Comparison of ENCODE assay signal across 1 cellular context in the genomic region with DNA sequence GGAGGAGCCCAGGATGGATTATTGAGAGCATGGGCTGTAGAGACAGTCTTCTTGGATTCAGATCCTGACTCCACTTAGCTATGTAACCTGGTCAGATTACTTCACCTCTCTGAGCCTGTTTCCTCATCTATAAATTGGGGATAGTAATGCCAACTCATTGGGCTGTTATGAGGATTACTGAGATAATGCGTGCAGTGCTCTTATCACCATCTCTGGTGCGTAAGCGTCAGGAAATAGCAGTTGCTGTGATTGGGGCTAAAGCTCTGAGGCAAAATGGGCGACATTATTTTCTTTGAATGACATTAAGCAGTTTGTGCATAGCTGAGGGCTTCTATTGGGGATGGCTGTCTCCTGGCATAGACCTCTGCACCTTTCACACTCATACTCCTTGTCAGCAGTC.
TF ChIP-seq lines count a peak whose summit lies in the region.

No MANE protein-coding gene starts in this region.

TF ChIP-seq in IMR-90, 13 proteins besides CTCF, POLR2A, EP300 and RAD21:
- TF ChIP-seq RFX5 (IDR thresholded peaks at IDR 0.05; ENCODE audit: low read depth, low read length) (no peak), CEBPB (IDR thresholded peaks at IDR 0.05; ENCODE audit: low read depth, low read length) (no peak), NFE2L2 (IDR thresholded peaks at IDR 0.05; ENCODE audit: low read depth, low read length) (no peak), ELK1 (IDR thresholded peaks at IDR 0.05; ENCODE audit: borderline replicate concordance, low read depth, low read length) (no peak), CHD1 (IDR thresholded peaks at IDR 0.05; ENCODE audit: low read depth, low read length) (no peak), FOS (IDR thresholded peaks at IDR 0.05; ENCODE audit: low read depth, low read length) (no peak), MAFK (IDR thresholded peaks at IDR 0.05; ENCODE audit: low read depth, low read length) (no peak), SMC3 (IDR thresholded peaks at IDR 0.05; ENCODE audit: low read depth, low read length) (no peak), MAZ (IDR thresholded peaks at IDR 0.05; ENCODE audit: borderline replicate concordance, low read depth, low read length) (no peak), BHLHE40 (IDR thresholded peaks at IDR 0.05; ENCODE audit: low read depth, low read length) (no peak), RCOR1 (IDR thresholded peaks at IDR 0.05; ENCODE audit: insufficient replicate concordance, low read length) (no peak), USF2 (IDR thresholded peaks at IDR 0.05; ENCODE audit: low read depth, low read length) (no peak), MXI1 (IDR thresholded peaks at IDR 0.05; ENCODE audit: borderline replicate concordance, low read depth, low read length) (no peak)
